In the genomic region with DNA sequence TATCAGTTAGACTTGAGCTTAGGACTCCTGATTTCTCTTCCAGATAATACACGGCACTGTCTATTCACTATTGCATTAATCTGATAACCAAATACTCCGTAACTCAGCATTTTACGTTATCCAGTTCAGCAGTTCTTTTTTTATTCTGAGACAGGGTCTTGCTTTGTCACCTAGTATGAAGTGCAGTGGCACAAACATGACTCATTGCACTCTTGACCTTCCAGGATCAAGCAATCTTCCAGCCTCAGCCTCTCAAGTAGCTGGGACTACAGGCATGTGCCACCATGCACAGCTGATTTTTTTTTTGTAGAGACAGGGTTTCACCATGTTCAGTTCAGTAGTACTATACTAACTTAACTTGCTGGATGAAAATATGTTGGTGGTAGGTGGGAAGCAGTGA, we compare ENCODE assay signal across 26 cellular contexts.
"Had no signal": no experiment of that assay in that cellular context is flagged by ENCODE, and none has a peak within 500 bp of the region (broad histone marks: within the 10 kb centered on the region; RNA-seq: fewer than 3 reads in every experiment).

No MANE protein-coding gene starts in this region.

- H3K4me3 ChIP-seq: ascending aorta, breast epithelium, esophagus muscularis mucosa, gastroesophageal sphincter, heart right ventricle had no signal

- H3K36me3 ChIP-seq: breast epithelium, WERI-Rb-1 had no signal

- DNase-seq: activated B cell treated with CpG ODN at 0.5 μM for 24 hours; activated CD4-positive, alpha-beta T cell treated with anti-CD3 and anti-CD28 coated beads for 48 hours; activated CD4-positive, alpha-beta T cell treated with anti-CD3 and anti-CD28 coated beads, Interleukin-2, amount 50 U/mL, for 1 hour; activated CD4-positive, alpha-beta T cell treated with anti-CD3 and anti-CD28 coated beads, Interleukin-2, amount 50 U/mL, for 48 hours; activated CD8-positive, alpha-beta memory T cell treated with anti-CD3 and anti-CD28 coated beads for 24 hours; activated CD8-positive, alpha-beta T cell treated with anti-CD3 and anti-CD28 coated beads for 36 hours; activated effector memory CD4-positive, alpha-beta T cell treated with anti-CD3 and anti-CD28 coated beads, Interleukin-2, amount 50 U/mL, for 16 hours; activated naive CD4-positive, alpha-beta T cell treated with anti-CD3 and anti-CD28 coated beads for 36 hours; activated naive CD8-positive, alpha-beta T cell treated with anti-CD3 and anti-CD28 coated beads, Interleukin-2, amount 10 ng/mL, durations not matched to agents 7 days and 5 days; activated T-cell treated with anti-CD3 and anti-CD28 coated beads, Interleukin-2, amount 50 U/mL, for 1 hour; activated T-cell treated with anti-CD3 and anti-CD28 coated beads, Interleukin-2, amount 50 U/mL, for 48 hours; cortex of kidney; dermis blood vessel endothelial cell; effector CD4-positive, alpha-beta T cell; effector memory CD8-positive, alpha-beta T cell; erythroblast; foreskin keratinocyte; heart right ventricle; T-helper 1 cell; T-helper 17 cell; T1000; WERI-Rb-1 had no signal

- H3K27me3 ChIP-seq: ascending aorta, breast epithelium, esophagus muscularis mucosa, foreskin keratinocyte, gastroesophageal sphincter, heart right ventricle had no signal
